Comparison of ENCODE assay signal across 24 cellular contexts in genomic region chr21:22670148-22670547, GRCh38.
DNase-seq lines count a peak whose midpoint lies in the region; ATAC-seq, FAIRE-seq and TF ChIP-seq lines count a peak whose summit lies in the region.
"Had no signal": no experiment of that assay in that cellular context is flagged by ENCODE, and none has a peak within 500 bp of the region (broad histone marks: within the 10 kb centered on the region; RNA-seq: fewer than 3 reads in every experiment).

No MANE protein-coding gene starts in this region.

- TF ChIP-seq POLR2A in HepG2 (IDR thresholded peaks at IDR 0.05; ENCODE audit: insufficient read depth in 1 of 2, low read depth in 2 of 2, low read length in 2 of 2) (no peak), right lobe of liver (IDR thresholded peaks at IDR 0.05) (no peak), H1 (IDR thresholded peaks at IDR 0.05; ENCODE audit: control extremely low read depth in 1 of 2, low read depth in 2 of 2, low read length in 2 of 2) (no peak)

- H3K27me3 ChIP-seq in HepG2 (ENCODE audit: control insufficient read depth in 1 of 2, insufficient read depth in 2 of 2, low read length in 2 of 2) (no peaks in the 10 kb centered on the region), right lobe of liver (no peaks in the 10 kb centered on the region), H1 (replicated peaks in 1 of 4; ENCODE audit: control insufficient read depth in 3 of 4, extremely low read depth in 1 of 4, insufficient read depth in 3 of 4, low read length in 3 of 4) (peaks cover 0 to 1% (median 0%) of the 10 kb centered on the region in 4 experiments; a peak in 1 of 7 replicates)
- H3K27me3 ChIP-seq: BLaER1 treated with 17β-estradiol and CSF1 and Interleukin-3, amounts not matched to agents 10 nM and 100 nM had no signal

- intact Hi-C loops in HepG2 (cut with micrococcal nuclease; ENCODE audit: unreplicated experiment) (no loop called here), right lobe of liver (cut with DNase I) (no loop called here)

- FAIRE-seq in HepG2 (lab: Jason Lieb, UNC) (no peak), H1 (lab: Jason Lieb, UNC) (no peak), RCC 7860 (lab: Jason Lieb, UNC) (no peak)
- FAIRE-seq: A549, GM12878, GM12892, GM19239 had no signal

- H3K36me3 ChIP-seq in HepG2 (replicated peaks in 1 of 2; ENCODE audit: control insufficient read depth in 1 of 2, insufficient read depth in 2 of 2, low read length in 2 of 2) (no peaks in the 10 kb centered on the region), right lobe of liver (no peaks in the 10 kb centered on the region), H1 (ENCODE audit: control insufficient read depth in 2 of 4, insufficient read depth in 4 of 4, low read length in 3 of 4) (no peaks in the 10 kb centered on the region)
- H3K36me3 ChIP-seq: BLaER1 treated with 17β-estradiol and CSF1 and Interleukin-3, amounts not matched to agents 10 nM and 100 nM had no signal

- H4K91ac ChIP-seq in H1 (replicated peaks; ENCODE audit: insufficient read length, low read length), result no peak overlapping the region

- H3K56ac ChIP-seq in H1 (replicated peaks; ENCODE audit: insufficient read length, low read depth, low read length), result no peak overlapping the region

- H3K9ac ChIP-seq in HepG2 (ENCODE audit: insufficient read depth, low read depth, low read length) (no peak overlapping the region), H1 (replicated peaks in 1 of 4; ENCODE audit: extremely low read depth in 1 of 4, low read depth in 3 of 4, low read length in 3 of 4) (no peak overlapping the region)
- H3K9ac ChIP-seq: BLaER1 treated with 17β-estradiol and CSF1 and Interleukin-3, amounts not matched to agents 10 nM and 100 nM had no signal

- H3K79me1 ChIP-seq in H1 (ENCODE audit: low read depth, low read length), result no peaks in the 10 kb centered on the region

- H3K18ac ChIP-seq in H1 (ENCODE audit: extremely low read depth, low read length), result no peak overlapping the region

- no peaks in the 10 kb centered on the region for H3K4me1 ChIP-seq in HepG2 (ENCODE audit: insufficient read depth, low read length)
- H3K4me1 ChIP-seq in right lobe of liver, result no peaks in the 10 kb centered on the region
- H3K4me1 ChIP-seq in H1 (replicated peaks in 1 of 4; ENCODE audit: control insufficient read depth in 3 of 4, insufficient read depth in 4 of 4, low read length in 3 of 4), result no peaks in the 10 kb centered on the region
- H3K4me1 ChIP-seq: A549; BLaER1 treated with 17β-estradiol and CSF1 and Interleukin-3, amounts not matched to agents 10 nM and 100 nM had no signal

- H2BK20ac ChIP-seq in H1 (ENCODE audit: low read length), result no peak overlapping the region

- H4K8ac ChIP-seq in H1 (ENCODE audit: extremely low read depth, insufficient read depth, low read length), result no peak overlapping the region

- H3K9me3 ChIP-seq in HepG2 (ENCODE audit: low read length), result peaks cover 75% of the 10 kb centered on the region
- no peaks in the 10 kb centered on the region for H3K9me3 ChIP-seq in right lobe of liver
- peaks cover 2 to 3% of the 10 kb centered on the region in 2 experiments; a peak in 1 of 4 replicates for H3K9me3 ChIP-seq in H1 (ENCODE audit: insufficient read depth in 2 of 2, low read depth in 1 of 2, low read length in 1 of 2)
- H3K9me3 ChIP-seq: A549 had no signal

- no peak overlapping the region for H3K23ac ChIP-seq in H1 (ENCODE audit: insufficient read length)

- no peaks in the 10 kb centered on the region for H4K20me1 ChIP-seq in HepG2 (ENCODE audit: insufficient read depth, low read length)
- no peaks in the 10 kb centered on the region for H4K20me1 ChIP-seq in H1 (replicated peaks in 1 of 2; ENCODE audit: control insufficient read depth in 1 of 2, insufficient read depth in 2 of 2, low read length in 2 of 2)
- H4K20me1 ChIP-seq: BLaER1 treated with 17β-estradiol and CSF1 and Interleukin-3, amounts not matched to agents 10 nM and 100 nM had no signal

- no peak overlapping the region for H2BK15ac ChIP-seq in H1 (ENCODE audit: low read length)

- TF ChIP-seq RAD21 in HepG2 (CRISPR knock-in tag; IDR thresholded peaks at IDR 0.05), result no peak
- no peak for TF ChIP-seq RAD21 in H1 (IDR thresholded peaks at IDR 0.05 in 1 of 2, conservative IDR thresholded peaks at IDR 0.05 in 1 of 2; ENCODE audit: low read depth in 2 of 2, low read length in 2 of 2)

- H2BK12ac ChIP-seq in H1 (ENCODE audit: low read depth, low read length), result no peak overlapping the region

- H3K4ac ChIP-seq in H1 (replicated peaks; ENCODE audit: insufficient read length, low read depth, low read length), result no peak overlapping the region

- H3K4me2 ChIP-seq in HepG2 (ENCODE audit: low read depth, low read length) (no peak overlapping the region), H1 (ENCODE audit: insufficient read depth in 1 of 2, low read depth in 2 of 2, low read length in 2 of 2) (no peak overlapping the region)
- H3K4me2 ChIP-seq: A549; BLaER1 treated with 17β-estradiol and CSF1 and Interleukin-3, amounts not matched to agents 10 nM and 100 nM had no signal

- H3K27ac ChIP-seq in HepG2 (ENCODE audit: extremely low read length, insufficient read depth, low read length) (no peak overlapping the region), right lobe of liver (no peak overlapping the region), H1 (ENCODE audit: low read depth, low read length) (no peak overlapping the region)
- H3K27ac ChIP-seq: 22Rv1; A549; BLaER1 treated with 17β-estradiol and CSF1 and Interleukin-3, amounts not matched to agents 10 nM and 100 nM; C4-2B had no signal

- TF ChIP-seq CTCF in HepG2 (CRISPR knock-in tag; IDR thresholded peaks at IDR 0.05) (no peak), right lobe of liver (IDR thresholded peaks at IDR 0.05) (no peak), H1 (IDR thresholded peaks at IDR 0.05; ENCODE audit: control extremely low read depth in 1 of 3, insufficient read depth in 1 of 3, low read depth in 1 of 3, low read length in 3 of 3) (no peak)

- DNase-seq in HepG2 (ENCODE audit: low spot score), result no peak
- DNase-seq in right lobe of liver, result no peak
- DNase-seq in OCI-M1 (lab: John Stamatoyannopoulos, UW), result peak; percentile 29
- no peak for DNase-seq in H1 (ENCODE audit: low read depth in 1 of 2, low spot score in 2 of 2)
- no peak for DNase-seq in cortex of kidney (lab: John Stamatoyannopoulos, UW)
- DNase-seq in RCC 7860 (ENCODE audit: low spot score), result no peak
- DNase-seq: AML-193; CD4-positive, alpha-beta T cell; CD8-positive, alpha-beta memory T cell; COR-L47; DMS 273 treated with DMSO at 0.1 percent for 48 hours; DMS153; DMS53; DMS79; DND-41; EL; GDM1 had no signal

- in situ Hi-C loops in HepG2 (cut with HindIII; ENCODE audit: extremely low pct_ligation_motif_present, low pct_unique_long_range_greater_than_20kb), result no loop called here

- CTCF ChIA-PET in HepG2 (lab: Yijun Ruan, JAX; ENCODE audit: low intra/inter-chr PET ratio, low total read pairs) (no interaction called here), H1 (lab: Charles Lee; ENCODE audit: partially characterized antibody) (interaction anchor here (1.1 kb wide), 1 partner anchor 552 kb away, joined by 3 read pairs; no protein-coding TSS in a partner anchor)

- H3K14ac ChIP-seq in H1 (ENCODE audit: insufficient read length), result no peak overlapping the region

- POLR2A ChIA-PET in HepG2 (lab: Yijun Ruan, JAX) (no interaction called here), H1 (lab: Charles Lee; ENCODE audit: partially characterized antibody) (no interaction called here)

- no peak overlapping the region for H4K5ac ChIP-seq in H1 (ENCODE audit: insufficient read length, low read depth, low read length)

- H2BK120ac ChIP-seq in H1 (replicated peaks; ENCODE audit: low read depth, low read length), result no peak overlapping the region

- no peak for TF ChIP-seq EP300 in HepG2 (IDR thresholded peaks at IDR 0.05; ENCODE audit: low read depth in 2 of 2, low read length in 2 of 2)
- no peak for TF ChIP-seq EP300 in HepG2 (CRISPR knock-in tag; IDR thresholded peaks at IDR 0.05; ENCODE audit: borderline replicate concordance)
- TF ChIP-seq EP300 in H1 (IDR thresholded peaks at IDR 0.05; ENCODE audit: borderline replicate concordance in 1 of 2, low read depth in 2 of 2, low read length in 2 of 2), result no peak

- H3K4me3 ChIP-seq in HepG2 (replicated peaks in 1 of 3; ENCODE audit: insufficient read depth in 1 of 3, low read depth in 2 of 3, low read length in 3 of 3), result no peak overlapping the region
- H3K4me3 ChIP-seq in right lobe of liver, result no peak overlapping the region
- H3K4me3 ChIP-seq in H1 (ENCODE audit: extremely low read depth in 1 of 4, insufficient read depth in 2 of 4, low read depth in 3 of 4, low read length in 4 of 4), result no peak overlapping the region
- H3K4me3 ChIP-seq: A549; BLaER1 treated with 17β-estradiol and CSF1 and Interleukin-3, amounts not matched to agents 10 nM and 100 nM; GM12878 had no signal

- ATAC-seq in HepG2 (no peak), right lobe of liver (no peak)
- ATAC-seq: A549, GM12878 had no signal

- no peak overlapping the region for H2AFZ ChIP-seq in HepG2 (ENCODE audit: low read length)
- no peak overlapping the region; the same call in 1 of the 2 replicates for H2AFZ ChIP-seq in H1 (ENCODE audit: low read length)

- H2BK5ac ChIP-seq in H1 (ENCODE audit: low read depth, low read length), result no peak overlapping the region

- H3K23me2 ChIP-seq in H1 (ENCODE audit: low read depth, low read length), result no peaks in the 10 kb centered on the region

- H3K79me2 ChIP-seq in HepG2 (ENCODE audit: insufficient read depth, low read length) (no peaks in the 10 kb centered on the region), H1 (ENCODE audit: control insufficient read depth in 1 of 2, insufficient read depth in 2 of 2, low read length in 2 of 2) (no peaks in the 10 kb centered on the region)

- no TSS peak for BruUV-seq in HepG2 (replicated peaks; lab: Mats Ljungman, UMichigan)

- WGBS in HepG2 (ENCODE audit: low lambda C conversion rate), result 5% methylated on average over 1 of the region's 1 CpG
- WGBS in right lobe of liver (ENCODE audit: insufficient coverage, low coverage, low lambda C conversion rate, missing lambda C conversion rate), result 53% methylated on average over 1 of the region's 1 CpG
- WGBS in H1 (ENCODE audit: extremely low coverage in 1 of 2, insufficient coverage in 1 of 2, insufficient read length in 1 of 2, insufficient replicate concordance in 2 of 2, low coverage in 1 of 2, low lambda C conversion rate in 2 of 2, missing lambda C conversion rate in 1 of 2), 2 experiments, result 90% methylated on average over 1 of the region's 1 CpG; no CpG with 5 or more reads in 1 of the 2 experiments

- H2AK5ac ChIP-seq in H1 (ENCODE audit: low read depth, low read length), result no peak overlapping the region

TF ChIP-seq in HepG2, 621 proteins besides CTCF, POLR2A, EP300 and RAD21:
- peak; percentile 6; the same call in 1 of the 2 replicates for TF ChIP-seq CEBPB (IDR thresholded peaks at IDR 0.05; ENCODE audit: borderline replicate concordance, low read depth, low read length)
- no peak for TF ChIP-seq ZNF24 (IDR thresholded peaks at IDR 0.05)

TF ChIP-seq in H1, 55 proteins besides CTCF, POLR2A, EP300 and RAD21 (continues in another document):
- TF ChIP-seq ZNF274 (IDR thresholded peaks at IDR 0.05; ENCODE audit: borderline replicate concordance, extremely low read depth, low read length), result no peak
- TF ChIP-seq KDM1A (IDR thresholded peaks at IDR 0.05; ENCODE audit: borderline replicate concordance, low read length), result no peak
- TF ChIP-seq CEBPB (IDR thresholded peaks at IDR 0.05; ENCODE audit: low read depth, low read length), result peak; percentile 70; the same call in 1 of the 2 replicates
- TF ChIP-seq GTF2F1 (IDR thresholded peaks at IDR 0.05; ENCODE audit: borderline replicate concordance, low read depth, low read length), result no peak

Comparison
In these comparisons a context has a peak if more than half of its experiments do, and no peak if none do; other contexts are left out.
1. Of the 41 proteins assayed by ChIP-seq in both HepG2 and H1: peak only in HepG2: none; only in H1: none; in both: CEBPB; in neither: 40.